In the genomic region with DNA sequence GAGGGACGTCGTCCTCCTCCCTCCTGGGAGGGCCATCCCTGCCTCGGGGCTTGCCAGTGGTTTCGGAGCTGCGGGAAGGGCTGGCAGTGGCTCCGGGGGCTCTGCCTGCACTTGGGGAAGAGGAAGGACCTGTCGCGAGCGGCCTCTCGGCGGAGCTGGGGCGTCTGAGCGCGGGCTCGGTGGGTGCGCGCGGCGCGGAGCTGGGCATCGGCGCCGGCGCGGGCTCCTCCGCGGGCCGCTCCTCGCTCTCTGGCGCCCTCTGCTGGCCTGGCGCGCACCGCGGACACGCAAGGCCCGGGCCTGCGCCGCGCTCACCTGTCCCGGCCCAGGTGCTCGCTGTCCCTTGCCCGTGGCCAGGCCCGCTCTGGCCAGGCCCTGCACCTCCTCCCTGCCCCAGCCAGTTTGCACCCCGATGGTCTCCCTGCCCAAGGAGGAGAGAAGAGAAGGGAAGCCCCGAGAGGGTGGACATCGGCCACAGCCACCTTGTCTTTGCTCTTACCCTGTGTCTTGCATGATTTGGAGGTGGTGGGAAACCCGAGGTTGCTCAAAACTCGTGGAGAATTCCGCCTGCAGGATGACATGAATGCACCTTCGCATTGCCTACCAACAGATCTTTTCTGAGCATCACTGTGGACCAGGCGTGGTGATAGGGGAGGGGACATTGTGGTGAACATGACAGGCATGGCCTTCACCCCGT, we compare ENCODE assay signal across 8 cellular contexts.
DNase-seq lines count a peak whose midpoint lies in the region; ATAC-seq and TF ChIP-seq lines count a peak whose summit lies in the region.
"Not testable (repeated sequence)": the region's sequence is repeated elsewhere in the genome, so short reads cannot be mapped to it uniquely, and the experiment has no call there.

No MANE protein-coding gene starts in this region.

- TF ChIP-seq CTCF in C4-2B (conservative IDR thresholded peaks at IDR 0.05) (peak; percentile 68), body of pancreas (IDR thresholded peaks at IDR 0.05) (peak in 6 of 7 experiments; percentile 46 to 93 (median 74)), heart right ventricle (IDR thresholded peaks at IDR 0.05) (peak in 8 of 9 donors; percentile 60 to 89 (median 70)), neural progenitor cell (IDR thresholded peaks at IDR 0.05) (peak; percentile 54)

- not testable (repeated sequence) for H3K79me2 ChIP-seq in neural progenitor cell (ENCODE audit: low read depth)

- H3K27ac ChIP-seq in C4-2B, body of pancreas, heart right ventricle, neural progenitor cell: not testable (repeated sequence)

- H4K20me1 ChIP-seq in neural progenitor cell (ENCODE audit: low read depth): not testable (repeated sequence)

- H3K9me3 Mint-ChIP-seq in activated CD4-positive, alpha-beta T cell treated with anti-CD3 and anti-CD28 coated beads, Interleukin-2, amount 10 ng/mL, durations not matched to agents 24 days and 14 days; neural progenitor cell: not testable (repeated sequence)

- H2AFZ ChIP-seq in neural progenitor cell (replicated peaks): not testable (repeated sequence)

- H3K9ac ChIP-seq in neural progenitor cell: not testable (repeated sequence)

- H3K36me3 Mint-ChIP-seq in activated CD4-positive, alpha-beta T cell treated with anti-CD3 and anti-CD28 coated beads, Interleukin-2, amount 10 ng/mL, durations not matched to agents 24 days and 14 days (ENCODE audit: low read depth); neural progenitor cell: not testable (repeated sequence)

- H3K4me3 Mint-ChIP-seq in activated CD4-positive, alpha-beta T cell treated with anti-CD3 and anti-CD28 coated beads, Interleukin-2, amount 10 ng/mL, durations not matched to agents 24 days and 14 days: peak overlapping the region; percentile 73
- peak overlapping the region; percentile 79 for H3K4me3 Mint-ChIP-seq in neural progenitor cell

- H3K27ac Mint-ChIP-seq in activated CD4-positive, alpha-beta T cell treated with anti-CD3 and anti-CD28 coated beads, Interleukin-2, amount 10 ng/mL, durations not matched to agents 24 days and 14 days: peak overlapping the region; percentile 48
- not testable (repeated sequence) for H3K27ac Mint-ChIP-seq in neural progenitor cell

- not testable (repeated sequence) for H3K27me3 ChIP-seq in body of pancreas
- peaks cover 0 to 46% (median 4%) of the 10 kb centered on the region in 7 donors for H3K27me3 ChIP-seq in heart right ventricle
- H3K27me3 ChIP-seq in neural progenitor cell: peaks cover 20% of the 10 kb centered on the region

- ATAC-seq in body of pancreas (peak; percentile 33), heart right ventricle (peak in 2 of 8 donors; percentile 69 to 82)

- not testable (repeated sequence) for H3K36me3 ChIP-seq in body of pancreas (replicated peaks in 1 of 2; ENCODE audit: insufficient read depth in 1 of 2, low read depth in 2 of 2); heart right ventricle; neural progenitor cell

- H3K9me3 ChIP-seq in body of pancreas; heart right ventricle; neural progenitor cell (ENCODE audit: low read depth): not testable (repeated sequence)

- intact Hi-C loops in activated CD4-positive, alpha-beta T cell treated with anti-CD3 and anti-CD28 coated beads, Interleukin-2, amount 10 ng/mL, durations not matched to agents 24 days and 14 days (cut with micrococcal nuclease): loop anchor here (5.0 kb wide), 1 partner anchor 120 kb away; no protein-coding TSS in a partner anchor
- intact Hi-C loops in body of pancreas (cut with DNase I): not testable (repeated sequence)
- intact Hi-C loops in heart right ventricle (cut with DNase I): loop anchor here in 5 of 10 donors (2.0 to 10.0 kb wide), 4 partner anchors 113 to 123 kb away; no protein-coding TSS in a partner anchor

- WGBS in body of pancreas, 2 donors: 12 to 16% methylated on average over 7 to 36 of the region's 52 CpGs
- WGBS in heart right ventricle, 2 donors: 12 to 13% methylated on average over 42 to 43 of the region's 52 CpGs

- POLR2A ChIA-PET in HEK293T (lab: Yijun Ruan, JAX): not testable (repeated sequence)

- H3F3A ChIP-seq in neural progenitor cell (ENCODE audit: low read depth): not testable (repeated sequence)

- peak overlapping the region; percentile 76 for H3K4me2 ChIP-seq in neural progenitor cell

- CTCF ChIA-PET in HEK293T (lab: Yijun Ruan, JAX): interaction anchor here (0.6 to 1.0 kb wide), 4 partner anchors 32 to 212 kb away, joined by 3 to 4 read pairs (median 3); no protein-coding TSS in a partner anchor

- peak overlapping the region; percentile 30 to 36 for H3K4me3 ChIP-seq in body of pancreas
- peak overlapping the region in 8 of 10 donors; percentile 26 to 56 (median 40) for H3K4me3 ChIP-seq in heart right ventricle
- peak overlapping the region; percentile 49 for H3K4me3 ChIP-seq in neural progenitor cell

- H3K27me3 Mint-ChIP-seq in activated CD4-positive, alpha-beta T cell treated with anti-CD3 and anti-CD28 coated beads, Interleukin-2, amount 10 ng/mL, durations not matched to agents 24 days and 14 days: peaks cover 21% of the 10 kb centered on the region
- peaks cover 29% of the 10 kb centered on the region for H3K27me3 Mint-ChIP-seq in neural progenitor cell (ENCODE audit: insufficient read depth, low read depth)

- not testable (repeated sequence) for H3K4me1 Mint-ChIP-seq in activated CD4-positive, alpha-beta T cell treated with anti-CD3 and anti-CD28 coated beads, Interleukin-2, amount 10 ng/mL, durations not matched to agents 24 days and 14 days; neural progenitor cell

- DNase-seq in HEK293T (ENCODE audit: extremely low spot score) (peak; percentile 88), NCI-H524 (lab: John Stamatoyannopoulos, UW) (peak; percentile 21 to 58), body of pancreas (peak; percentile 58 to 83 (median 66)), heart right ventricle (peak; percentile 27 to 70), neural progenitor cell (ENCODE audit: low spot score) (peak; percentile 76)
- peak; percentile 94 for DNase-seq in activated CD4-positive, alpha-beta T cell treated with anti-CD3 and anti-CD28 coated beads, Interleukin-2, amount 10 ng/mL, durations not matched to agents 24 days and 14 days
- DNase-seq in stimulated activated CD8-positive, alpha-beta memory T cell treated with anti-CD3 and anti-CD28 coated beads, Interleukin-2, amount 100 ng/mL, for 1 hour (ENCODE audit: low read depth in 2 of 2): peak; percentile 47 to 51

- H3K4me1 ChIP-seq in body of pancreas, heart right ventricle, neural progenitor cell: not testable (repeated sequence)

- TF ChIP-seq POLR2A in body of pancreas (IDR thresholded peaks at IDR 0.05): not testable (repeated sequence)

Comparison
In these comparisons a context has a peak if more than half of its experiments do, and no peak if none do; other contexts are left out.
1. DNase-seq: peak in every context shown above with its lines; median percentile 94 in activated CD4-positive, alpha-beta T cell treated with anti-CD3 and anti-CD28 coated beads, Interleukin-2, amount 10 ng/mL, durations not matched to agents 24 days and 14 days; 88 in HEK293T; 76 in neural progenitor cell; 66 in body of pancreas; 49 in stimulated activated CD8-positive, alpha-beta memory T cell treated with anti-CD3 and anti-CD28 coated beads, Interleukin-2, amount 100 ng/mL, for 1 hour; 48 in heart right ventricle; 40 in NCI-H524.